In the genomic region with DNA sequence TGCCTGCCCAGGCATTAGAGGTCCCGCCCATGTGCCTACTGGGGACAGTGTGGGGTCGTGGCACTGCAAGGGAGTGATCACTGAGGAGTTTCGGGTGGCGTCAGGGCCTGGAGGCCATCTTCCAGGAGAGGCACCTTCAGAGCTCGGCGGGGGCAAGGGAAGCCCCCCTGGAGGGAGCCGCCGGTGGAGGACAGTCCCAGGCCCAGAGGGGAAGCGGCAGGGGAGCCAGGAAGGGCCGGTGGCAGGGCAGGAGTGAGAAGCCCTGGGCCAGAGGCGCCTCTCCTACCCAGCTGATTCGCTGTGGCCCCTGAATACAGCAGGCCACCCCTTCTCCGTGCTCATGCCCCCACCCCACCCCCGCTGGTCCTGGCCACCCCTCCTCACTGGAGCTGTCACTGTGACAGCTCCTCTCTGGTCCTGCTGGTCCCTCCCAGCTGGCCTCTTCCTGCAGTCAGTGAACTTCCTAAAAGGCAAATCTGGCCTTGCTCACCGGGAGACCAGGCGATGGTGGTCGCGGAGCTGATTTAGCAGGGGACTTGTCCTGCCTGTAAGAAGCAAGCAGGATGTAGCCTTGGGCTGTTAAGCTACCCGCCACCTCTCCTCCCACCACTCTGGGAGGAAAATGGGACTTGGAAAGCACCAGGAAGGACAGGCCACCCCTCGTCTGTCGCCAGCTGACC, we compare ENCODE assay signal across 9 cellular contexts. TPM values are rescaled to one million over a fixed set of nuclear protein-coding genes. Genes with fewer than 3 reads are reported as not detected.
DNase-seq lines count a peak whose midpoint lies in the region; ATAC-seq, FAIRE-seq and TF ChIP-seq lines count a peak whose summit lies in the region.
"Had no signal": no experiment of that assay in that cellular context is flagged by ENCODE, and none has a peak within 500 bp of the region (broad histone marks: within the 10 kb centered on the region; RNA-seq: fewer than 3 reads in every experiment).

No MANE protein-coding gene starts in this region.

- peaks cover 0 to 6% (median 0%) of the 10 kb centered on the region in 11 experiments; a peak in 4 of 22 replicates for H3K9me3 ChIP-seq in BLaER1 treated with 17β-estradiol and CSF1 and Interleukin-3, amounts not matched to agents 10 nM and 100 nM (replicated peaks in 1 of 11)
- H3K9me3 ChIP-seq in GM12878 (replicated peaks; ENCODE audit: control insufficient read depth, insufficient read depth, low read length) (no peaks in the 10 kb centered on the region), aorta (ENCODE audit: control insufficient read depth, low read length) (no peaks in the 10 kb centered on the region)

- SMC1A ChIA-PET in GM12878 (lab: Charles Lee; ENCODE audit: uncharacterized antibody, unreplicated experiment) = interaction anchor here (0.8 to 2.0 kb wide), 4 partner anchors 30 to 61 kb away, joined by 3 to 4 read pairs (median 4); no protein-coding TSS in a partner anchor

- H3K36me3 ChIP-seq in BLaER1 treated with 17β-estradiol and CSF1 and Interleukin-3, amounts not matched to agents 10 nM and 100 nM = peaks cover 17 to 31% (median 25%) of the 10 kb centered on the region in 11 experiments
- H3K36me3 ChIP-seq in GM12878 (ENCODE audit: control insufficient read depth in 2 of 2, insufficient read depth in 2 of 2, low read length in 1 of 2) (peaks cover 0 to 11% of the 10 kb centered on the region in 2 experiments; a peak in 3 of 4 replicates), aorta (ENCODE audit: control insufficient read depth in 1 of 2, insufficient read depth in 2 of 2, low read length in 1 of 2) (no peaks in the 10 kb centered on the region)

- POLR2A ChIA-PET in GM12878 (lab: Charles Lee) = interaction anchor here (1.0 to 2.1 kb wide), 3 partner anchors 10 to 31 kb away, joined by 3 to 5 read pairs (median 5); a partner anchor contains a TSS

- FAIRE-seq in GM12878 (lab: Jason Lieb, UNC) = no peak
- FAIRE-seq in D721Med (lab: Jason Lieb, UNC) = no peak

- H3K27ac Mint-ChIP-seq in HFFc6 (peak overlapping the region; percentile 26; the same call in 1 of the 2 replicates), neural crest cell (ENCODE audit: unreplicated experiment) (no peak overlapping the region)

- 53% methylated on average over 17 of the region's 21 CpGs for WGBS in GM12878 (ENCODE audit: insufficient coverage, insufficient replicate concordance, low lambda C conversion rate, missing lambda C conversion rate)
- WGBS in aorta, 2 donors = 56 to 57% methylated on average over 21 of the region's 21 CpGs

- H3K27ac ChIP-seq in BLaER1 treated with 17β-estradiol and CSF1 and Interleukin-3, amounts not matched to agents 10 nM and 100 nM = no peak overlapping the region
- no peak overlapping the region for H3K27ac ChIP-seq in GM12878 (ENCODE audit: control insufficient read depth, insufficient read depth)
- no peak overlapping the region for H3K27ac ChIP-seq in aorta (ENCODE audit: low read depth in 1 of 2, low read length in 2 of 2)
- H3K27ac ChIP-seq: KMS-11 had no signal

- peak overlapping the region; percentile 79 to 100 (median 100); a peak in 19 of 22 replicates for H3K4me2 ChIP-seq in BLaER1 treated with 17β-estradiol and CSF1 and Interleukin-3, amounts not matched to agents 10 nM and 100 nM
- H3K4me2 ChIP-seq in GM12878 (ENCODE audit: control insufficient read depth, insufficient read depth) = peak overlapping the region; percentile 33; the same call in 1 of the 2 replicates

- ATAC-seq in GM12878 (peak; percentile 1; the same call in 2 of the 3 replicates), GM21423 (IDR thresholded peaks at IDR 0.05; ENCODE audit: unreplicated experiment) (no peak), aorta (ENCODE audit: low FRiP score) (no peak)

- H3K36me3 Mint-ChIP-seq in HFFc6 (ENCODE audit: low read depth) = peaks cover 14% of the 10 kb centered on the region
- peaks cover 8% of the 10 kb centered on the region for H3K36me3 Mint-ChIP-seq in neural crest cell (ENCODE audit: low read depth)

- DNase-seq in HFFc6 = no peak
- DNase-seq in GM12878 (ENCODE audit: low read depth, low spot score) = no peak
- no peak for DNase-seq in neural crest cell (ENCODE audit: low read depth, low spot score)
- DNase-seq in stimulated activated CD4-positive, alpha-beta T cell treated with anti-CD3 and anti-CD28 coated beads, Interleukin-2, amount 100 ng/mL, for 48 hours = no peak
- no peak for DNase-seq in D721Med (ENCODE audit: insufficient read length, low spot score)
- DNase-seq in aorta = no peak

- H3K9me3 Mint-ChIP-seq in HFFc6 (no peaks in the 10 kb centered on the region), neural crest cell (no peaks in the 10 kb centered on the region)

- TF ChIP-seq POLR2A in GM12878 (IDR thresholded peaks at IDR 0.05; ENCODE audit: low read depth, low read length) = peak; percentile 10; the same call in 1 of the 2 replicates

- TF ChIP-seq EP300 in GM12878 (IDR thresholded peaks at IDR 0.05; ENCODE audit: borderline replicate concordance in 1 of 2, control insufficient read depth in 1 of 2, low read depth in 2 of 2, low read length in 2 of 2) = no peak

- CTCF ChIA-PET in GM12878 (lab: Yijun Ruan, JAX) = interaction anchor here (0.6 to 2.9 kb wide), 12 partner anchors 21 to 349 kb away, joined by 3 to 20 read pairs (median 4); a partner anchor contains a TSS

- no peak for TF ChIP-seq CTCF in HFFc6 (IDR thresholded peaks at IDR 0.05)
- TF ChIP-seq CTCF in GM12878 (IDR thresholded peaks at IDR 0.05 in 2 of 3, conservative IDR thresholded peaks at IDR 0.05 in 1 of 3; ENCODE audit: control insufficient read depth in 2 of 3, extremely low read depth in 1 of 3, insufficient read depth in 1 of 3, low read depth in 3 of 3, low read length in 3 of 3) = no peak
- no peak for TF ChIP-seq CTCF in neural crest cell (conservative IDR thresholded peaks at IDR 0.05)
- TF ChIP-seq CTCF in D721Med (IDR thresholded peaks at IDR 0.05; ENCODE audit: insufficient read depth, missing control alignments) = no peak

- intact Hi-C loops in GM12878 (cut with micrococcal nuclease; ENCODE audit: unreplicated experiment) (no loop called here), aorta (cut with DNase I) (no loop called here)

- H3K4me1 ChIP-seq in BLaER1 treated with 17β-estradiol and CSF1 and Interleukin-3, amounts not matched to agents 10 nM and 100 nM = peaks cover 44 to 73% (median 60%) of the 10 kb centered on the region in 10 experiments
- H3K4me1 ChIP-seq in GM12878 (ENCODE audit: control insufficient read depth, insufficient read depth, low read length) (peaks cover 10% of the 10 kb centered on the region), aorta (ENCODE audit: control insufficient read depth in 1 of 2, insufficient read depth in 2 of 2, low read length in 2 of 2) (no peaks in the 10 kb centered on the region)

- H3K27me3 Mint-ChIP-seq in HFFc6 (ENCODE audit: insufficient read depth) = peaks cover 12% of the 10 kb centered on the region
- H3K27me3 Mint-ChIP-seq in neural crest cell (ENCODE audit: low read depth) = peaks cover 34% of the 10 kb centered on the region

- BruUV-seq in GM12878 (replicated peaks; lab: Mats Ljungman, UMichigan) = no TSS peak

- TF ChIP-seq RAD21 in GM12878 (IDR thresholded peaks at IDR 0.05; ENCODE audit: insufficient read depth, low read depth, low read length) = no peak

- peaks cover 36 to 76% (median 54%) of the 10 kb centered on the region in 11 experiments for H4K20me1 ChIP-seq in BLaER1 treated with 17β-estradiol and CSF1 and Interleukin-3, amounts not matched to agents 10 nM and 100 nM
- no peaks in the 10 kb centered on the region for H4K20me1 ChIP-seq in GM12878 (ENCODE audit: control insufficient read depth, insufficient read depth)

- 0 out of 22 replicates have a peak overlapping the region, but pooled peaks of 2 of the 11 experiments have one; percentile 8 to 50 for H3K9ac ChIP-seq in BLaER1 treated with 17β-estradiol and CSF1 and Interleukin-3, amounts not matched to agents 10 nM and 100 nM
- no peak overlapping the region for H3K9ac ChIP-seq in GM12878 (ENCODE audit: control insufficient read depth, insufficient read depth, low read length)
- H3K9ac ChIP-seq: KMS-11 had no signal

- H3K4me3 ChIP-seq in BLaER1 treated with 17β-estradiol and CSF1 and Interleukin-3, amounts not matched to agents 10 nM and 100 nM = no peak overlapping the region
- H3K4me3 ChIP-seq in GM12878 (no peak overlapping the region), aorta (ENCODE audit: low read length in 2 of 2) (no peak overlapping the region)

- H3K79me2 ChIP-seq in GM12878 (ENCODE audit: control insufficient read depth, insufficient read depth, low read length) = no peaks in the 10 kb centered on the region

- peaks cover 7% of the 10 kb centered on the region; the same call in 1 of the 2 replicates for H3K4me1 Mint-ChIP-seq in HFFc6 (ENCODE audit: low read depth)
- peaks cover 11% of the 10 kb centered on the region for H3K4me1 Mint-ChIP-seq in neural crest cell

- H2AFZ ChIP-seq in GM12878 (ENCODE audit: control insufficient read depth, low read depth, low read length) = no peak overlapping the region

- H3K4me3 Mint-ChIP-seq in HFFc6 (no peak overlapping the region), neural crest cell (peak overlapping the region; percentile 64)

- in situ Hi-C loops in GM12878 (cut with MboI) = no loop called here

- RAD21 ChIA-PET in GM12878 (lab: Charles Lee; ENCODE audit: unreplicated experiment) = interaction anchor here (1.0 to 1.3 kb wide), 2 partner anchors 51 to 69 kb away, joined by 3 to 5 read pairs; no protein-coding TSS in a partner anchor

- peaks cover 0 to 10% (median 6%) of the 10 kb centered on the region in 11 experiments; a peak in 7 of 22 replicates for H3K27me3 ChIP-seq in BLaER1 treated with 17β-estradiol and CSF1 and Interleukin-3, amounts not matched to agents 10 nM and 100 nM
- H3K27me3 ChIP-seq in GM12878 (replicated peaks in 1 of 2; ENCODE audit: control insufficient read depth in 2 of 2, insufficient read depth in 2 of 2, low read length in 1 of 2) (no peaks in the 10 kb centered on the region), aorta (ENCODE audit: control insufficient read depth in 1 of 2, insufficient read depth in 2 of 2, low read length in 1 of 2) (no peaks in the 10 kb centered on the region)

RNA-seq across cellular contexts. Expression of a gene that starts 2.1 kb away (rescaled TPM):
- total RNA-seq in HFFc6 (2021; fragmentation: NEBNext Ultra II Directional; extraction: Animal tissue kit (Norgen Biotek cat#: 25700)) = 10 to 100 TPM in 1 of 6 experiments, 1 to 10 TPM in 5; 6.0 to 10.2 (median 7.8) TPM
- 5.1 and 5.8 TPM in 2 replicates for total RNA-seq in GM12878 (2013; cell fraction: nucleolus; rRNA removed)
- total RNA-seq in GM12878 (2014; rRNA removed) (9.4 and 10.0 TPM in 2 replicates), GM12878 (2014; rRNA removed; fragmentation: Illumina TruSeq; extraction: Trizol) (3.8 and 4.0 TPM in 2 replicates), GM12878 (2021) (10.8 and 12.8 TPM in 2 replicates), neural crest cell (15.9 and 16.3 TPM in 2 replicates), aorta (10 to 100 TPM; 10.7 to 23.2 TPM)
- 2.6 TPM for polyA plus RNA-seq in GM12878 (2011; ENCODE audit: low read depth)
- polyA plus RNA-seq in GM12878 (2011; rRNA removed) (2.5 and 6.2 TPM in 2 replicates), GM12878 (2014; fragmentation: Illumina TruSeq; extraction: Trizol) (1.4 and 3.7 TPM in 2 replicates), GM12878 (2014; fragmentation: Nextera tagmentation; extraction: Ambion mirVana) (under 1 TPM; 0.05 to 0.16 TPM), GM12878 (2014; rRNA removed) (11.6 and 14.0 TPM in 2 replicates), GM12878 (2016; fragmentation: Nextera tagmentation; extraction: Ambion mirVana) (under 1 TPM; 0.44 to 0.58 TPM), aorta (10 to 100 TPM in 1 of 2 donors, under 1 TPM in 1; 0.13 to 14.9 TPM)
- polyA plus RNA-seq in GM12878 (2011; cell fraction: cytosol; rRNA removed) = 5.7 and 9.1 TPM in 2 replicates
- 33.9 and 40.9 TPM in 2 replicates for polyA plus RNA-seq in GM12878 (2011; cell fraction: nucleus; rRNA removed)
- 6.6 and 7.4 TPM in 2 replicates for polyA plus RNA-seq in GM12878 (2012)
- 3.4 and 6.0 TPM in 2 replicates for polyA minus RNA-seq in GM12878 (2011; rRNA and poly(A)+ RNA removed)
- polyA minus RNA-seq in GM12878 (2011; cell fraction: cytosol; rRNA and poly(A)+ RNA removed) = 2.1 and 3.0 TPM in 2 replicates
- 2.9 and 3.2 TPM in 2 replicates for polyA minus RNA-seq in GM12878 (2011; cell fraction: nucleus; rRNA and poly(A)+ RNA removed)

RNA-seq across cellular contexts. Expression of a gene that starts 10.8 kb away (rescaled TPM):
- 10 to 100 TPM; 31.4 to 39.5 (median 34.1) TPM for total RNA-seq in HFFc6 (2021; fragmentation: NEBNext Ultra II Directional; extraction: Animal tissue kit (Norgen Biotek cat#: 25700))
- 54.9 and 65.7 TPM in 2 replicates for total RNA-seq in GM12878 (2013; cell fraction: nucleolus; rRNA removed)
- total RNA-seq in GM12878 (2014; rRNA removed) = 22.8 and 23.0 TPM in 2 replicates
- total RNA-seq in GM12878 (2014; rRNA removed; fragmentation: Illumina TruSeq; extraction: Trizol) = 14.5 and 16.5 TPM in 2 replicates
- total RNA-seq in GM12878 (2021) = 34.0 and 38.9 TPM in 2 replicates
- polyA plus RNA-seq in GM12878 (2011; ENCODE audit: low read depth) = 6.8 TPM
- 7.5 and 16.1 TPM in 2 replicates for polyA plus RNA-seq in GM12878 (2011; rRNA removed)
- polyA plus RNA-seq in GM12878 (2011; cell fraction: cytosol; rRNA removed) = 22.6 and 27.5 TPM in 2 replicates
- 130 and 145 TPM in 2 replicates for polyA plus RNA-seq in GM12878 (2011; cell fraction: nucleus; rRNA removed)
- polyA plus RNA-seq in GM12878 (2012) = 15.0 and 21.3 TPM in 2 replicates
- 3.6 and 16.1 TPM in 2 replicates for polyA plus RNA-seq in GM12878 (2014; fragmentation: Illumina TruSeq; extraction: Trizol)
- 1 to 10 TPM; 1.1 to 3.8 TPM for polyA plus RNA-seq in GM12878 (2014; fragmentation: Nextera tagmentation; extraction: Ambion mirVana)
- polyA plus RNA-seq in GM12878 (2014; rRNA removed) = 32.0 and 33.2 TPM in 2 replicates
- polyA plus RNA-seq in GM12878 (2016; fragmentation: Nextera tagmentation; extraction: Ambion mirVana) = 10 to 100 TPM in 1 of 2 experiments, 1 to 10 TPM in 1; 9.5 to 17.1 TPM
- 12.6 and 18.3 TPM in 2 replicates for polyA minus RNA-seq in GM12878 (2011; rRNA and poly(A)+ RNA removed)
- 7.8 and 10.4 TPM in 2 replicates for polyA minus RNA-seq in GM12878 (2011; cell fraction: cytosol; rRNA and poly(A)+ RNA removed)
- polyA minus RNA-seq in GM12878 (2011; cell fraction: nucleus; rRNA and poly(A)+ RNA removed) = 25.1 and 35.3 TPM in 2 replicates
- total RNA-seq in neural crest cell = 45.1 and 46.5 TPM in 2 replicates
- total RNA-seq in aorta = 10 to 100 TPM in 1 of 2 donors, 1 to 10 TPM in 1; 9.2 to 22.9 TPM
- 10 to 100 TPM in 1 of 2 donors, 1 to 10 TPM in 1; 1.6 to 19.0 TPM for polyA plus RNA-seq in aorta

RNA-seq across cellular contexts. Expression of a gene that starts 21.2 kb away (rescaled TPM):
- total RNA-seq in HFFc6 (2021; fragmentation: NEBNext Ultra II Directional; extraction: Animal tissue kit (Norgen Biotek cat#: 25700)) = 10 to 100 TPM; 24.2 to 30.9 (median 28.9) TPM
- total RNA-seq in GM12878 (2013; cell fraction: nucleolus; rRNA removed) = 111 and 138 TPM in 2 replicates
- 13.8 and 20.5 TPM in 2 replicates for total RNA-seq in GM12878 (2014; rRNA removed)
- 3.9 and 5.1 TPM in 2 replicates for total RNA-seq in GM12878 (2014; rRNA removed; fragmentation: Illumina TruSeq; extraction: Trizol)
- 42.4 and 48.6 TPM in 2 replicates for total RNA-seq in GM12878 (2021)
- polyA plus RNA-seq in GM12878 (2011; ENCODE audit: low read depth) = 19.5 TPM
- polyA plus RNA-seq in GM12878 (2011; rRNA removed) = 4.4 and 7.9 TPM in 2 replicates
- 6.1 and 11.1 TPM in 2 replicates for polyA plus RNA-seq in GM12878 (2011; cell fraction: cytosol; rRNA removed)
- polyA plus RNA-seq in GM12878 (2011; cell fraction: nucleus; rRNA removed) = 298 and 323 TPM in 2 replicates
- polyA plus RNA-seq in GM12878 (2012) = 62.3 and 69.8 TPM in 2 replicates
- 1.2 and 4.3 TPM in 2 replicates for polyA plus RNA-seq in GM12878 (2014; fragmentation: Illumina TruSeq; extraction: Trizol)
- polyA plus RNA-seq in GM12878 (2014; fragmentation: Nextera tagmentation; extraction: Ambion mirVana) = under 1 TPM; 0.26 to 0.51 TPM
- 42.3 and 51.7 TPM in 2 replicates for polyA plus RNA-seq in GM12878 (2014; rRNA removed)
- 1 to 10 TPM; 4.5 to 5.0 TPM for polyA plus RNA-seq in GM12878 (2016; fragmentation: Nextera tagmentation; extraction: Ambion mirVana)
- 9.3 and 15.4 TPM in 2 replicates for polyA minus RNA-seq in GM12878 (2011; rRNA and poly(A)+ RNA removed)
- polyA minus RNA-seq in GM12878 (2011; cell fraction: cytosol; rRNA and poly(A)+ RNA removed) = 11.4 and 11.5 TPM in 2 replicates
- 51.5 and 73.5 TPM in 2 replicates for polyA minus RNA-seq in GM12878 (2011; cell fraction: nucleus; rRNA and poly(A)+ RNA removed)
- 49.9 and 52.9 TPM in 2 replicates for total RNA-seq in neural crest cell
- total RNA-seq in aorta = 10 to 100 TPM; 19.8 to 47.8 TPM
- 10 to 100 TPM in 1 of 2 donors, 1 to 10 TPM in 1; 5.5 to 57.3 TPM for polyA plus RNA-seq in aorta

RNA-seq across cellular contexts. Expression of a gene that starts 27.4 kb away (rescaled TPM):
- total RNA-seq in HFFc6 (2021; fragmentation: NEBNext Ultra II Directional; extraction: Animal tissue kit (Norgen Biotek cat#: 25700)) = 10 to 100 TPM; 20.1 to 26.8 (median 21.7) TPM
- 117 and 138 TPM in 2 replicates for total RNA-seq in GM12878 (2013; cell fraction: nucleolus; rRNA removed)
- total RNA-seq in GM12878 (2014; rRNA removed) = 29.8 and 31.1 TPM in 2 replicates
- total RNA-seq in GM12878 (2014; rRNA removed; fragmentation: Illumina TruSeq; extraction: Trizol) = 9.7 and 10.4 TPM in 2 replicates
- total RNA-seq in GM12878 (2021) = 33.3 and 41.4 TPM in 2 replicates
- polyA plus RNA-seq in GM12878 (2011; ENCODE audit: low read depth) = 14.9 TPM
- polyA plus RNA-seq in GM12878 (2011; rRNA removed) = 7.7 and 16.1 TPM in 2 replicates
- polyA plus RNA-seq in GM12878 (2011; cell fraction: cytosol; rRNA removed) = 16.2 and 26.4 TPM in 2 replicates
- 370 and 394 TPM in 2 replicates for polyA plus RNA-seq in GM12878 (2011; cell fraction: nucleus; rRNA removed)
- polyA plus RNA-seq in GM12878 (2012) = 31.4 and 32.3 TPM in 2 replicates
- polyA plus RNA-seq in GM12878 (2014; fragmentation: Illumina TruSeq; extraction: Trizol) = 5.7 and 9.6 TPM in 2 replicates
- polyA plus RNA-seq in GM12878 (2014; fragmentation: Nextera tagmentation; extraction: Ambion mirVana) = 1 to 10 TPM in 1 of 2 experiments, under 1 TPM in 1; 0.74 to 2.0 TPM
- 35.5 and 42.2 TPM in 2 replicates for polyA plus RNA-seq in GM12878 (2014; rRNA removed)
- polyA plus RNA-seq in GM12878 (2016; fragmentation: Nextera tagmentation; extraction: Ambion mirVana) = 10 to 100 TPM; 22.8 to 23.0 TPM
- polyA minus RNA-seq in GM12878 (2011; rRNA and poly(A)+ RNA removed) = 13.4 and 15.0 TPM in 2 replicates
- 10.2 and 10.4 TPM in 2 replicates for polyA minus RNA-seq in GM12878 (2011; cell fraction: cytosol; rRNA and poly(A)+ RNA removed)
- 32.4 and 44.1 TPM in 2 replicates for polyA minus RNA-seq in GM12878 (2011; cell fraction: nucleus; rRNA and poly(A)+ RNA removed)
- total RNA-seq in neural crest cell = 48.8 and 54.4 TPM in 2 replicates
- total RNA-seq in aorta = 10 to 100 TPM; 29.0 to 49.5 TPM
- polyA plus RNA-seq in aorta = 100 to 1,000 TPM in 1 of 2 donors, 1 to 10 TPM in 1; 7.0 to 134 TPM

RNA-seq across cellular contexts. Expression of a gene that starts 35.2 kb away (rescaled TPM):
- 100 to 1,000 TPM; 280 to 370 (median 291) TPM for total RNA-seq in HFFc6 (2021; fragmentation: NEBNext Ultra II Directional; extraction: Animal tissue kit (Norgen Biotek cat#: 25700))
- total RNA-seq in GM12878 (2013; cell fraction: nucleolus; rRNA removed) = 180 and 204 TPM in 2 replicates
- total RNA-seq in GM12878 (2014; rRNA removed) = 32.6 and 42.0 TPM in 2 replicates
- 19.8 and 21.8 TPM in 2 replicates for total RNA-seq in GM12878 (2014; rRNA removed; fragmentation: Illumina TruSeq; extraction: Trizol)
- 133 and 134 TPM in 2 replicates for total RNA-seq in GM12878 (2021)
- polyA plus RNA-seq in GM12878 (2011; ENCODE audit: low read depth) = 25.4 TPM
- 19.9 and 41.8 TPM in 2 replicates for polyA plus RNA-seq in GM12878 (2011; rRNA removed)
- 57.3 and 73.0 TPM in 2 replicates for polyA plus RNA-seq in GM12878 (2011; cell fraction: cytosol; rRNA removed)
- polyA plus RNA-seq in GM12878 (2011; cell fraction: nucleus; rRNA removed) = 319 and 335 TPM in 2 replicates
- polyA plus RNA-seq in GM12878 (2012) = 53.9 and 72.5 TPM in 2 replicates
- polyA plus RNA-seq in GM12878 (2014; fragmentation: Illumina TruSeq; extraction: Trizol) = 6.3 and 23.5 TPM in 2 replicates
- 1 to 10 TPM in 1 of 2 experiments, under 1 TPM in 1; 0.68 to 4.5 TPM for polyA plus RNA-seq in GM12878 (2014; fragmentation: Nextera tagmentation; extraction: Ambion mirVana)
- polyA plus RNA-seq in GM12878 (2014; rRNA removed) = 65.4 and 84.9 TPM in 2 replicates
- polyA plus RNA-seq in GM12878 (2016; fragmentation: Nextera tagmentation; extraction: Ambion mirVana) = 10 to 100 TPM; 69.3 to 80.0 TPM
- polyA minus RNA-seq in GM12878 (2011; rRNA and poly(A)+ RNA removed) = 52.2 and 84.0 TPM in 2 replicates
- polyA minus RNA-seq in GM12878 (2011; cell fraction: cytosol; rRNA and poly(A)+ RNA removed) = 54.8 and 57.2 TPM in 2 replicates
- 57.8 and 74.9 TPM in 2 replicates for polyA minus RNA-seq in GM12878 (2011; cell fraction: nucleus; rRNA and poly(A)+ RNA removed)
- total RNA-seq in neural crest cell = 128 and 130 TPM in 2 replicates
- 100 to 1,000 TPM; 139 to 210 TPM for total RNA-seq in aorta
- polyA plus RNA-seq in aorta = 100 to 1,000 TPM in 1 of 2 donors, 10 to 100 TPM in 1; 46.0 to 214 TPM
